2 cellular contexts compared by ENCODE assay signal in genomic region chr9:122128432-122129343, GRCh38.
TF ChIP-seq lines count a peak whose summit lies in the region.

No MANE protein-coding gene starts in this region.

TF ChIP-seq in endothelial cell of umbilical vein, 7 proteins besides CTCF, POLR2A, EP300 and RAD21:
- no peak for TF ChIP-seq MYC (IDR thresholded peaks at IDR 0.05; ENCODE audit: low read depth, low read length)
- no peak for TF ChIP-seq MAX (IDR thresholded peaks at IDR 0.05; ENCODE audit: insufficient read depth, insufficient read length)
- TF ChIP-seq FOS (IDR thresholded peaks at IDR 0.05; ENCODE audit: borderline replicate concordance, insufficient read depth, low read length), result peak; percentile 0
- TF ChIP-seq JUN (IDR thresholded peaks at IDR 0.05; ENCODE audit: borderline replicate concordance, insufficient read depth, insufficient read length, low read depth), result no peak
- TF ChIP-seq EZH2 (IDR thresholded peaks at IDR 0.05; ENCODE audit: borderline replicate concordance, low read depth, low read length, severe bottlenecking), result no peak
- TF ChIP-seq GATA2 (IDR thresholded peaks at IDR 0.05; ENCODE audit: insufficient read depth, insufficient read length, low read depth, low read length), result no peak

TF ChIP-seq in liver, 16 proteins besides CTCF, POLR2A, EP300 and RAD21:
- TF ChIP-seq NR2F2 (IDR thresholded peaks at IDR 0.05), result peak; percentile 47
- TF ChIP-seq FOXA1 (IDR thresholded peaks at IDR 0.05), result no peak
- no peak for TF ChIP-seq JUND (IDR thresholded peaks at IDR 0.05)
